Comparison of ENCODE assay signal across 1 cellular context in genomic region chr10:32954080-32954479, GRCh38.
TF ChIP-seq lines count a peak whose summit lies in the region.

No MANE protein-coding gene starts in this region.

TF ChIP-seq in K562, 482 proteins besides CTCF, POLR2A, EP300 and RAD21 (continued from another document):
- no peak for TF ChIP-seq E2F4 (CRISPR knock-in tag; IDR thresholded peaks at IDR 0.05; ENCODE audit: low read depth)
- TF ChIP-seq HMGN3 (IDR thresholded peaks at IDR 0.05; ENCODE audit: borderline replicate concordance, extremely low read depth, insufficient read length, low read depth, low read length) = no peak
- no peak for TF ChIP-seq IFI16 (CRISPR knock-in tag; IDR thresholded peaks at IDR 0.05)
- no peak for TF ChIP-seq BCL6 (CRISPR knock-in tag; IDR thresholded peaks at IDR 0.05)
- no peak for TF ChIP-seq HES1 (IDR thresholded peaks at IDR 0.05; ENCODE audit: low read depth)
- TF ChIP-seq NUFIP1 (IDR thresholded peaks at IDR 0.05; ENCODE audit: partially characterized antibody) = no peak
- TF ChIP-seq ZNF75A (CRISPR knock-in tag; IDR thresholded peaks at IDR 0.05) = no peak
- no peak for TF ChIP-seq E4F1 (CRISPR knock-in tag; IDR thresholded peaks at IDR 0.05; ENCODE audit: borderline replicate concordance)
- TF ChIP-seq RBM17 (IDR thresholded peaks at IDR 0.05; ENCODE audit: borderline replicate concordance, low read depth, low read length) = no peak
- TF ChIP-seq SMAD3 (CRISPR knock-in tag; conservative IDR thresholded peaks at IDR 0.05) = no peak
- TF ChIP-seq RB1 (IDR thresholded peaks at IDR 0.05; ENCODE audit: low read depth) = no peak
- 0 out of 2 replicates have a peak, but pooled peaks have one; percentile 0 for TF ChIP-seq PKNOX1 (IDR thresholded peaks at IDR 0.05)
- peak; percentile 57; the same call in 1 of the 2 replicates for TF ChIP-seq ARID3A (IDR thresholded peaks at IDR 0.05; ENCODE audit: borderline replicate concordance, low read depth, low read length)
- TF ChIP-seq NR2C1 (IDR thresholded peaks at IDR 0.05) = no peak
- TF ChIP-seq NR2C1 (tag; IDR thresholded peaks at IDR 0.05) = no peak
- TF ChIP-seq SREBF1 (IDR thresholded peaks at IDR 0.05; ENCODE audit: borderline replicate concordance, low read depth, low read length) = no peak
- TF ChIP-seq ZNF785 (CRISPR knock-in tag; IDR thresholded peaks at IDR 0.05) = no peak
- TF ChIP-seq NELFE (IDR thresholded peaks at IDR 0.05; ENCODE audit: insufficient read depth, insufficient read length) = no peak
- TF ChIP-seq LEF1 (IDR thresholded peaks at IDR 0.05) = no peak
- TF ChIP-seq TRIM25 (IDR thresholded peaks at IDR 0.05; ENCODE audit: borderline replicate concordance) = no peak
- TF ChIP-seq RHOXF2B (CRISPR knock-in tag; conservative IDR thresholded peaks at IDR 0.05) = no peak
- no peak for TF ChIP-seq PCBP1 (IDR thresholded peaks at IDR 0.05; ENCODE audit: low read depth, low read length, poor library complexity, severe bottlenecking)
- TF ChIP-seq ZNF41 (CRISPR knock-in tag; conservative IDR thresholded peaks at IDR 0.05) = no peak
- TF ChIP-seq ID3 (CRISPR knock-in tag; IDR thresholded peaks at IDR 0.05) = no peak
- TF ChIP-seq ID3 (tag; IDR thresholded peaks at IDR 0.05) = no peak
- no peak for TF ChIP-seq ZBTB49 (CRISPR knock-in tag; IDR thresholded peaks at IDR 0.05; ENCODE audit: borderline replicate concordance)
- peak in 1 of 2 experiments; percentile 73; a peak in 1 of 4 replicates for TF ChIP-seq SRF (CRISPR knock-in tag; IDR thresholded peaks at IDR 0.05)
- no peak for TF ChIP-seq EWSR1 (IDR thresholded peaks at IDR 0.05; ENCODE audit: borderline replicate concordance, low read depth, partially characterized antibody)
